12 cellular contexts compared by ENCODE assay signal in genomic region chrX:71778322-71778721, GRCh38. TPM values are rescaled to one million over a fixed set of nuclear protein-coding genes. Genes with fewer than 3 reads are reported as not detected.
A peak's percentile ranks its signal among the peaks of the same experiment; 100 is the strongest.
DNase-seq lines count a peak whose midpoint lies in the region; ATAC-seq, FAIRE-seq and TF ChIP-seq lines count a peak whose summit lies in the region.
"Not testable (repeated sequence)": the region's sequence is repeated elsewhere in the genome, so short reads cannot be mapped to it uniquely, and the experiment has no call there.
"Had no signal": no experiment of that assay in that cellular context is flagged by ENCODE, and none has a peak within 500 bp of the region (broad histone marks: within the 10 kb centered on the region; RNA-seq: fewer than 3 reads in every experiment).

No MANE protein-coding gene starts in this region.

- not testable (repeated sequence) for H3K9me3 ChIP-seq in K562 (replicated peaks; ENCODE audit: control insufficient read depth, insufficient read depth, low read depth, low read length); naive thymus-derived CD4-positive, alpha-beta T cell (ENCODE audit: control insufficient read depth in 2 of 3, low read length in 3 of 3)

- H3K4me1 Mint-ChIP-seq in WTC11; naive thymus-derived CD4-positive, alpha-beta T cell: not testable (repeated sequence)

- H2AFZ ChIP-seq in K562 (ENCODE audit: low read depth, low read length): not testable (repeated sequence)

- FAIRE-seq in K562 (lab: Jason Lieb, UNC): not testable (repeated sequence)

- TF ChIP-seq POLR2A in K562 (conservative IDR thresholded peaks at IDR 0.05): not testable (repeated sequence)

- DNase-seq in WTC11 (ENCODE audit: low spot score); K562 (ENCODE audit: extremely low read depth in 1 of 4, low spot score in 3 of 4); naive thymus-derived CD4-positive, alpha-beta T cell: not testable (repeated sequence)

- H3K4me1 ChIP-seq in K562 (replicated peaks in 1 of 2; ENCODE audit: control insufficient read depth in 2 of 2, insufficient read depth in 2 of 2, low read length in 2 of 2); naive thymus-derived CD4-positive, alpha-beta T cell (ENCODE audit: control insufficient read depth in 2 of 2, insufficient read depth in 2 of 2, low read length in 2 of 2): not testable (repeated sequence)

- H3K27me3 ChIP-seq in K562 (ENCODE audit: control insufficient read depth in 2 of 2, insufficient read depth in 2 of 2, low read length in 2 of 2); naive thymus-derived CD4-positive, alpha-beta T cell (ENCODE audit: control insufficient read depth in 2 of 2, insufficient read depth in 2 of 2, low read length in 2 of 2): not testable (repeated sequence)

- no CpG with 5 or more reads among the region's 12 CpGs for WGBS in K562 (ENCODE audit: insufficient coverage, low coverage, missing lambda C conversion rate)

- not testable (repeated sequence) for H3K27ac Mint-ChIP-seq in WTC11; naive thymus-derived CD4-positive, alpha-beta T cell

- ATAC-seq in GM18511 (IDR thresholded peaks at IDR 0.05; ENCODE audit: unreplicated experiment) (peak; percentile 69), GM21786 (IDR thresholded peaks at IDR 0.05; ENCODE audit: unreplicated experiment) (peak; percentile 65), HG02852 (IDR thresholded peaks at IDR 0.05; ENCODE audit: unreplicated experiment) (peak; percentile 61), HG03354 (IDR thresholded peaks at IDR 0.05; ENCODE audit: poor library complexity, severe bottlenecking, unreplicated experiment) (peak; percentile 81), WTC11 (peak; percentile 71), K562 (peak; percentile 92)
- ATAC-seq in naive thymus-derived CD4-positive, alpha-beta T cell: peak; percentile 49

- not testable (repeated sequence) for H3K9ac ChIP-seq in K562 (ENCODE audit: insufficient read depth in 1 of 2, low read depth in 2 of 2, low read length in 2 of 2)

- not testable (repeated sequence) for H3K27me3 Mint-ChIP-seq in WTC11 (ENCODE audit: low read depth); naive thymus-derived CD4-positive, alpha-beta T cell

- H3K4me3 Mint-ChIP-seq in WTC11; naive thymus-derived CD4-positive, alpha-beta T cell: not testable (repeated sequence)

- H3K4me3 ChIP-seq in K562; naive thymus-derived CD4-positive, alpha-beta T cell (ENCODE audit: low read length): not testable (repeated sequence)

- intact Hi-C loops in K562 (cut with micrococcal nuclease); naive thymus-derived CD4-positive, alpha-beta T cell (cut with micrococcal nuclease): not testable (repeated sequence)

- not testable (repeated sequence) for H3K79me2 ChIP-seq in K562 (ENCODE audit: control insufficient read depth, insufficient read depth, low read length)

- in situ Hi-C loops in K562 (cut with MboI): not testable (repeated sequence)

- CTCF ChIA-PET in WTC11 (lab: Charles Lee); K562 (lab: Yijun Ruan, JAX; ENCODE audit: low intra/inter-chr PET ratio); naive thymus-derived CD4-positive, alpha-beta T cell (lab: Charles Lee): not testable (repeated sequence)

- H3K36me3 ChIP-seq in K562 (ENCODE audit: control insufficient read depth, insufficient read depth, low read length); naive thymus-derived CD4-positive, alpha-beta T cell (ENCODE audit: control insufficient read depth in 2 of 3, insufficient read depth in 3 of 3, low read length in 3 of 3): not testable (repeated sequence)

- H3K4me2 ChIP-seq in K562 (ENCODE audit: insufficient read depth, low read length): not testable (repeated sequence)

- H3K9me3 Mint-ChIP-seq in WTC11; naive thymus-derived CD4-positive, alpha-beta T cell: not testable (repeated sequence)

- POLR2A ChIA-PET in WTC11 (lab: Charles Lee); K562 (lab: Yijun Ruan, JAX); naive thymus-derived CD4-positive, alpha-beta T cell (lab: Charles Lee): not testable (repeated sequence)

- TF ChIP-seq RAD21 in K562 (CRISPR knock-in tag; conservative IDR thresholded peaks at IDR 0.05 in 1 of 2, IDR thresholded peaks at IDR 0.05 in 1 of 2): not testable (repeated sequence)

- H4K20me1 ChIP-seq in K562 (replicated peaks; ENCODE audit: control insufficient read depth, insufficient read depth, low read length): not testable (repeated sequence)

- not testable (repeated sequence) for H3K27ac ChIP-seq in K562 (ENCODE audit: extremely low read depth, low read depth, low read length); naive thymus-derived CD4-positive, alpha-beta T cell (ENCODE audit: low read depth, low read length)

- not testable (repeated sequence) for TF ChIP-seq EP300 in K562 (IDR thresholded peaks at IDR 0.05; ENCODE audit: low read length)

- not testable (repeated sequence) for H3K9me1 ChIP-seq in K562 (ENCODE audit: control insufficient read depth, insufficient read depth, low read length)

- TF ChIP-seq CTCF in WTC11 (IDR thresholded peaks at IDR 0.05); K562 (IDR thresholded peaks at IDR 0.05 in 2 of 3, conservative IDR thresholded peaks at IDR 0.05 in 1 of 3; ENCODE audit: insufficient read depth in 2 of 3, low read depth in 1 of 3, low read length in 3 of 3): not testable (repeated sequence)

- BruUV-seq in K562 (replicated peaks; lab: Mats Ljungman, UMichigan): not testable (repeated sequence)

- H3K36me3 Mint-ChIP-seq in WTC11; naive thymus-derived CD4-positive, alpha-beta T cell: not testable (repeated sequence)

RNA-seq across cellular contexts. Expression of gene CXorf49B, which starts 15.2 kb away (rescaled TPM):
- total RNA-seq in WTC11 (2021) (not detected in 3 replicates), K562 (2014; rRNA removed) (not detected in 2 replicates), K562 (2014; rRNA removed; fragmentation: Illumina TruSeq; extraction: Trizol) (not detected in 2 replicates), K562 (2015; rRNA removed; fragmentation: Illumina TruSeq; extraction: Trizol) (not detected in 2 replicates), K562 (2021) (not detected in 2 replicates)
- not detected in 2 replicates for total RNA-seq in K562 (2011; cell fraction: chromatin; rRNA removed; ENCODE audit: low replicate concordance)
- not detected in 2 replicates for total RNA-seq in K562 (2011; cell fraction: nucleolus; rRNA removed)
- not detected in 2 replicates for total RNA-seq in K562 (2011; cell fraction: nucleoplasm; rRNA removed)
- polyA plus RNA-seq in K562 (2011; rRNA removed) (not detected in 2 replicates), K562 (2014; fragmentation: Illumina TruSeq; extraction: Trizol) (not detected in 2 replicates), K562 (2014; fragmentation: Nextera tagmentation; extraction: Ambion mirVana) (not detected), K562 (2014; rRNA removed) (not detected in 2 replicates)
- not detected in 2 replicates for polyA plus RNA-seq in K562 (2011; cell fraction: cytosol; rRNA removed)
- 0.06 TPM in 1 of 2 replicates, not detected in the other for polyA plus RNA-seq in K562 (2011; cell fraction: nucleus; rRNA removed)
- polyA plus RNA-seq in K562 (2012): not detected in 2 replicates
- polyA minus RNA-seq in K562 (2011; rRNA and poly(A)+ RNA removed): not detected in 2 replicates
- polyA minus RNA-seq in K562 (2011; cell fraction: cytosol; rRNA and poly(A)+ RNA removed): not detected in 2 replicates
- not detected in 2 replicates for polyA minus RNA-seq in K562 (2011; cell fraction: nucleus; rRNA and poly(A)+ RNA removed)
- not detected for total RNA-seq in naive thymus-derived CD4-positive, alpha-beta T cell
- polyA plus RNA-seq in naive thymus-derived CD4-positive, alpha-beta T cell: not detected
- total RNA-seq: H7; NCI-H460; Right ventricle myocardium inferior; SK-MEL-5; T-helper 2 cell treated with Interferon-gamma antibody and Interleukin-4, amounts not matched to agents 100 ng/mL and 5 ng/mL, for 36 hours had no signal
